In genomic region chr18:65257157-65257556, GRCh38 we compare ENCODE assay signal across 23 cellular contexts.
DNase-seq lines count a peak whose midpoint lies in the region; ATAC-seq, FAIRE-seq and TF ChIP-seq lines count a peak whose summit lies in the region.
"Had no signal": no experiment of that assay in that cellular context is flagged by ENCODE, and none has a peak within 500 bp of the region (broad histone marks: within the 10 kb centered on the region; RNA-seq: fewer than 3 reads in every experiment).

No MANE protein-coding gene starts in this region.

- no TSS peak for BruUV-seq in HepG2 (replicated peaks; lab: Mats Ljungman, UMichigan)
- BruUV-seq in Calu3 (replicated peaks; lab: Mats Ljungman, UMichigan), result no TSS peak

- no peak for TF ChIP-seq RAD21 in HepG2 (CRISPR knock-in tag; IDR thresholded peaks at IDR 0.05)

- H3K9me3 Mint-ChIP-seq in Calu3 (ENCODE audit: low read depth, unreplicated experiment), result no peaks in the 10 kb centered on the region

- H3K4me2 ChIP-seq in HepG2 (ENCODE audit: low read depth, low read length), result no peak overlapping the region
- H3K4me2 ChIP-seq: BLaER1 treated with 17β-estradiol and CSF1 and Interleukin-3, amounts not matched to agents 10 nM and 100 nM; KMS-11 had no signal

- no peaks in the 10 kb centered on the region for H3K4me1 Mint-ChIP-seq in Calu3 (ENCODE audit: low read depth, unreplicated experiment)
- H3K4me1 Mint-ChIP-seq: CD8-positive, alpha-beta memory T cell had no signal

- 0% methylated on average over 1 of the region's 1 CpG for WGBS in HepG2 (ENCODE audit: low lambda C conversion rate)
- 38% methylated on average over 1 of the region's 1 CpG for WGBS in right lobe of liver (ENCODE audit: insufficient coverage, low coverage, low lambda C conversion rate, missing lambda C conversion rate)
- WGBS in iPS DF 6.9 (ENCODE audit: insufficient coverage, insufficient read length), result no CpG with 5 or more reads among the region's 1 CpG

- H3K4me3 ChIP-seq in HepG2 (replicated peaks in 1 of 3; ENCODE audit: insufficient read depth in 1 of 3, low read depth in 2 of 3, low read length in 3 of 3) (no peak overlapping the region), right lobe of liver (no peak overlapping the region), NT2/D1 (ENCODE audit: insufficient read length, low read depth) (no peak overlapping the region), iPS DF 6.9 (ENCODE audit: low read length) (no peak overlapping the region), BE2C (ENCODE audit: low read depth, low read length) (no peak overlapping the region)
- H3K4me3 ChIP-seq: BLaER1 treated with 17β-estradiol and CSF1 and Interleukin-3, amounts not matched to agents 10 nM and 100 nM; GM23248; SK-N-MC had no signal

- CTCF ChIA-PET in HepG2 (lab: Yijun Ruan, JAX; ENCODE audit: low intra/inter-chr PET ratio, low total read pairs) (no interaction called here), Calu3 (lab: Charles Lee) (no interaction called here)

- no peaks in the 10 kb centered on the region for H3K36me3 ChIP-seq in HepG2 (replicated peaks in 1 of 2; ENCODE audit: control insufficient read depth in 1 of 2, insufficient read depth in 2 of 2, low read length in 2 of 2)
- H3K36me3 ChIP-seq in right lobe of liver, result no peaks in the 10 kb centered on the region
- H3K36me3 ChIP-seq in NT2/D1 (ENCODE audit: insufficient read depth, insufficient read length, low read length), result no peaks in the 10 kb centered on the region
- H3K36me3 ChIP-seq in iPS DF 6.9 (ENCODE audit: control insufficient read depth, insufficient read depth, low read length), result no peaks in the 10 kb centered on the region
- H3K36me3 ChIP-seq in BE2C, result no peaks in the 10 kb centered on the region
- H3K36me3 ChIP-seq: BLaER1 treated with 17β-estradiol and CSF1 and Interleukin-3, amounts not matched to agents 10 nM and 100 nM had no signal

- H4K20me1 ChIP-seq in HepG2 (ENCODE audit: insufficient read depth, low read length), result no peaks in the 10 kb centered on the region
- H4K20me1 ChIP-seq: BLaER1 treated with 17β-estradiol and CSF1 and Interleukin-3, amounts not matched to agents 10 nM and 100 nM had no signal

- no peak overlapping the region for H3K27ac Mint-ChIP-seq in Calu3 (ENCODE audit: unreplicated experiment)
- H3K27ac Mint-ChIP-seq: CD8-positive, alpha-beta memory T cell had no signal

- no peak overlapping the region for H2AFZ ChIP-seq in HepG2 (ENCODE audit: low read length)
- H2AFZ ChIP-seq: GM23248 had no signal

- in situ Hi-C loops in HepG2 (cut with HindIII; ENCODE audit: extremely low pct_ligation_motif_present, low pct_unique_long_range_greater_than_20kb), result no loop called here

- H3K4me3 Mint-ChIP-seq in Calu3 (ENCODE audit: low read depth, unreplicated experiment), result no peak overlapping the region
- H3K4me3 Mint-ChIP-seq: CD8-positive, alpha-beta memory T cell had no signal

- no peak for DNase-seq in HepG2 (ENCODE audit: low spot score)
- no peak for DNase-seq in right lobe of liver
- peak; percentile 40 for DNase-seq in NT2/D1 (ENCODE audit: low read depth, low spot score)
- DNase-seq in iPS DF 6.9 (ENCODE audit: low read depth, low spot score), result peak; percentile 25
- no peak for DNase-seq in BE2C
- no peak for DNase-seq in Calu3
- no peak for DNase-seq in AG08395 (ENCODE audit: low spot score)
- DNase-seq: CD8-positive, alpha-beta memory T cell; GF-D8; GM23248; MV-4-11; NCI-H1417 treated with DMSO at 0.1 percent for 48 hours; NCI-H187 treated with DMSO at 0.1 percent for 48 hours; NCI-H2171; NCI-H526; NK-92 treated with Interleukin-12 subunit alpha and Interleukin-12 subunit beta, amount 100 ng/mL, for 24 hours; Right ventricle myocardium superior had no signal

- H3K4me1 ChIP-seq in HepG2 (ENCODE audit: insufficient read depth, low read length), result no peaks in the 10 kb centered on the region
- no peaks in the 10 kb centered on the region for H3K4me1 ChIP-seq in right lobe of liver
- H3K4me1 ChIP-seq in NT2/D1 (ENCODE audit: insufficient read depth, insufficient read length), result no peaks in the 10 kb centered on the region
- H3K4me1 ChIP-seq in iPS DF 6.9 (ENCODE audit: control insufficient read depth, insufficient read depth, low read length), result no peaks in the 10 kb centered on the region
- no peaks in the 10 kb centered on the region for H3K4me1 ChIP-seq in BE2C
- H3K4me1 ChIP-seq: BLaER1 treated with 17β-estradiol and CSF1 and Interleukin-3, amounts not matched to agents 10 nM and 100 nM had no signal

- ATAC-seq in HepG2 (no peak), right lobe of liver (no peak), GM21619 (IDR thresholded peaks at IDR 0.05; ENCODE audit: unreplicated experiment) (no peak)

- H3K36me3 Mint-ChIP-seq in Calu3 (ENCODE audit: insufficient read depth, unreplicated experiment), result no peaks in the 10 kb centered on the region
- H3K36me3 Mint-ChIP-seq: CD8-positive, alpha-beta memory T cell had no signal

- H3K9me3 ChIP-seq in HepG2 (ENCODE audit: low read length) (no peaks in the 10 kb centered on the region), right lobe of liver (peaks cover 0 to 3% (median 0%) of the 10 kb centered on the region in 4 donors), NT2/D1 (ENCODE audit: insufficient read depth, low read length) (no peaks in the 10 kb centered on the region), iPS DF 6.9 (ENCODE audit: control insufficient read depth, insufficient read depth, low read length) (no peaks in the 10 kb centered on the region), BE2C (no peaks in the 10 kb centered on the region)
- H3K9me3 ChIP-seq: BLaER1 treated with 17β-estradiol and CSF1 and Interleukin-3, amounts not matched to agents 10 nM and 100 nM had no signal

- H3K27ac ChIP-seq in HepG2 (ENCODE audit: extremely low read length, insufficient read depth, low read length) (no peak overlapping the region), right lobe of liver (no peak overlapping the region), iPS DF 6.9 (ENCODE audit: low read length) (no peak overlapping the region)
- H3K27ac ChIP-seq: BLaER1 treated with 17β-estradiol and CSF1 and Interleukin-3, amounts not matched to agents 10 nM and 100 nM; GM23248; KMS-11; SK-N-MC had no signal

- no peak for TF ChIP-seq CTCF in HepG2 (CRISPR knock-in tag; IDR thresholded peaks at IDR 0.05)
- no peak for TF ChIP-seq CTCF in right lobe of liver (IDR thresholded peaks at IDR 0.05)
- no peak for TF ChIP-seq CTCF in BE2C (IDR thresholded peaks at IDR 0.05; ENCODE audit: low read depth, low read length)
- TF ChIP-seq CTCF in Calu3 (IDR thresholded peaks at IDR 0.05; ENCODE audit: unreplicated experiment), result no peak

- no peak for TF ChIP-seq POLR2A in HepG2 (IDR thresholded peaks at IDR 0.05; ENCODE audit: insufficient read depth in 1 of 2, low read depth in 2 of 2, low read length in 2 of 2)
- TF ChIP-seq POLR2A in right lobe of liver (IDR thresholded peaks at IDR 0.05), result no peak

- H3K27me3 ChIP-seq in HepG2 (ENCODE audit: control insufficient read depth in 1 of 2, insufficient read depth in 2 of 2, low read length in 2 of 2) (no peaks in the 10 kb centered on the region), right lobe of liver (no peaks in the 10 kb centered on the region), NT2/D1 (ENCODE audit: insufficient read depth, insufficient read length) (no peaks in the 10 kb centered on the region), iPS DF 6.9 (ENCODE audit: control insufficient read depth, insufficient read depth, low read length) (no peaks in the 10 kb centered on the region), BE2C (no peaks in the 10 kb centered on the region)
- H3K27me3 ChIP-seq: BLaER1 treated with 17β-estradiol and CSF1 and Interleukin-3, amounts not matched to agents 10 nM and 100 nM had no signal

- no peaks in the 10 kb centered on the region for H3K27me3 Mint-ChIP-seq in Calu3 (ENCODE audit: unreplicated experiment)
- H3K27me3 Mint-ChIP-seq: CD8-positive, alpha-beta memory T cell had no signal

- POLR2A ChIA-PET in HepG2 (lab: Yijun Ruan, JAX), result no interaction called here

- FAIRE-seq in HepG2 (lab: Jason Lieb, UNC), result no peak
- FAIRE-seq: A204.1, RCC 7860 had no signal

- intact Hi-C loops in HepG2 (cut with micrococcal nuclease; ENCODE audit: unreplicated experiment), result no loop called here
- intact Hi-C loops in right lobe of liver (cut with DNase I), result no loop called here
- intact Hi-C loops in Calu3 (cut with micrococcal nuclease; ENCODE audit: unreplicated experiment), result no loop called here

- H3K79me2 ChIP-seq in HepG2 (ENCODE audit: insufficient read depth, low read length), result no peaks in the 10 kb centered on the region

- H3K9ac ChIP-seq in HepG2 (ENCODE audit: insufficient read depth, low read depth, low read length) (no peak overlapping the region), NT2/D1 (ENCODE audit: insufficient read length, low read depth) (no peak overlapping the region)
- H3K9ac ChIP-seq: BLaER1 treated with 17β-estradiol and CSF1 and Interleukin-3, amounts not matched to agents 10 nM and 100 nM; GM23248; KMS-11 had no signal

- no peak for TF ChIP-seq EP300 in HepG2 (IDR thresholded peaks at IDR 0.05; ENCODE audit: low read depth in 2 of 2, low read length in 2 of 2)
- TF ChIP-seq EP300 in HepG2 (CRISPR knock-in tag; IDR thresholded peaks at IDR 0.05; ENCODE audit: borderline replicate concordance), result no peak

TF ChIP-seq in HepG2, 621 proteins besides CTCF, POLR2A, EP300 and RAD21 (continues in another document):
- TF ChIP-seq PRDM15 (CRISPR knock-in tag; IDR thresholded peaks at IDR 0.05), result peak; percentile 74; the same call in 1 of the 2 replicates
- no peak for TF ChIP-seq KLF12 (CRISPR knock-in tag; IDR thresholded peaks at IDR 0.05; ENCODE audit: borderline replicate concordance)

Comparison
In these comparisons a context has a peak if more than half of its experiments do, and no peak if none do; other contexts are left out.
1. DNase-seq: peak in NT2/D1 (single experiment) and iPS DF 6.9 (single experiment); none in HepG2 (single experiment), right lobe of liver (0 of 3), BE2C (single experiment), Calu3 (single experiment) and AG08395 (single experiment).